Comparison of ENCODE assay signal across 13 cellular contexts in genomic region chr1:229220163-229220846, GRCh38.
"Had no signal": no experiment of that assay in that cellular context is flagged by ENCODE, and none has a peak within 500 bp of the region (broad histone marks: within the 10 kb centered on the region; RNA-seq: fewer than 3 reads in every experiment).

No MANE protein-coding gene starts in this region.

- ATAC-seq: activated CD4-positive, CD25-positive, alpha-beta regulatory T cell treated with anti-CD3 and anti-CD28 coated beads, Interleukin-2, amount 50 U/mL, for 24 hours; activated CD8-positive, alpha-beta memory T cell treated with anti-CD3 and anti-CD28 coated beads, Interleukin-2, amount 10 ng/mL, durations not matched to agents 7 days and 5 days; stimulated activated effector memory CD8-positive, alpha-beta T cell treated with anti-CD3 and anti-CD28 coated beads, Interleukin-12 subunit alpha, Interleukin-12 subunit beta, amount 100 ng/mL, for 72 hours had no signal

- H3K9me3 ChIP-seq: ascending aorta had no signal

- H3K36me3 ChIP-seq: ascending aorta had no signal

- DNase-seq: activated CD4-positive, alpha-beta memory T cell treated with anti-CD3 and anti-CD28 coated beads for 36 hours; activated CD8-positive, alpha-beta memory T cell treated with anti-CD3 and anti-CD28 coated beads, Interleukin-2, amount 10 ng/mL, durations not matched to agents 7 days and 5 days; activated naive CD4-positive, alpha-beta T cell treated with anti-CD3 and anti-CD28 coated beads, Interleukin-2, amount 10 ng/mL, durations not matched to agents 7 days and 5 days; activated T-cell treated with anti-CD3 and anti-CD28 coated beads, Interleukin-2, amount 50 U/mL, for 1 hour; foreskin melanocyte; head of caudate nucleus; immature natural killer cell; stimulated activated CD4-positive, alpha-beta T cell treated with anti-CD3 and anti-CD28 coated beads, Interleukin-12 subunit alpha, Interleukin-12 subunit beta, amount 100 ng/mL, for 4 hours; stimulated activated CD4-positive, alpha-beta T cell treated with anti-CD3 and anti-CD28 coated beads, Interleukin-2, amount 100 ng/mL, for 24 hours; T-helper 2 cell had no signal

- H3K27me3 ChIP-seq: ascending aorta had no signal

- H3K4me3 ChIP-seq: ascending aorta had no signal
